9 cellular contexts compared by ENCODE assay signal in genomic region chr1:115088871-115089442, GRCh38. TPM values are rescaled to one million over a fixed set of nuclear protein-coding genes. Genes with fewer than 3 reads are reported as not detected.
DNase-seq lines count a peak whose midpoint lies in the region; ATAC-seq and TF ChIP-seq lines count a peak whose summit lies in the region.
"Had no signal": no experiment of that assay in that cellular context is flagged by ENCODE, and none has a peak within 500 bp of the region (broad histone marks: within the 10 kb centered on the region; RNA-seq: fewer than 3 reads in every experiment).

No MANE protein-coding gene starts in this region.

- TF ChIP-seq CTCF in SK-N-SH (IDR thresholded peaks at IDR 0.05) (no peak), glutamatergic neuron (IDR thresholded peaks at IDR 0.05; ENCODE audit: partially characterized antibody, unreplicated experiment) (no peak), progenitor cell of endocrine pancreas (IDR thresholded peaks at IDR 0.05; ENCODE audit: unreplicated experiment) (no peak), GM20000 (IDR thresholded peaks at IDR 0.05; ENCODE audit: extremely low read depth, missing control alignments) (no peak)

- H3K27me3 Mint-ChIP-seq in glutamatergic neuron (ENCODE audit: unreplicated experiment) (peaks cover 7% of the 10 kb centered on the region), progenitor cell of endocrine pancreas (no peaks in the 10 kb centered on the region)

- H3K9me2 ChIP-seq in SK-N-SH: no peaks in the 10 kb centered on the region

- no peak overlapping the region for H3K9ac ChIP-seq in SK-N-SH

- no peaks in the 10 kb centered on the region for H4K20me1 ChIP-seq in SK-N-SH (ENCODE audit: insufficient read depth)

- intact Hi-C loops in head of caudate nucleus (cut with DNase I): no loop called here

- peak overlapping the region; percentile 41 to 63; a peak in 3 of 4 replicates for H3K4me3 ChIP-seq in SK-N-SH (ENCODE audit: low read depth in 2 of 2, low read length in 1 of 2)

- peak; percentile 41 for DNase-seq in DMS79 (lab: John Stamatoyannopoulos, UW)
- peak; percentile 54 for DNase-seq in SK-N-SH
- no peak for DNase-seq in glutamatergic neuron
- DNase-seq in progenitor cell of endocrine pancreas (ENCODE audit: low spot score, unreplicated experiment): no peak
- DNase-seq in GM20000 (ENCODE audit: low spot score): no peak
- DNase-seq in head of caudate nucleus: no peak
- DNase-seq in SIG-M5 treated with dmso at 0.1 percent for 504 hours (lab: John Stamatoyannopoulos, UW; ENCODE audit: unreplicated experiment): no peak

- H3K4me1 ChIP-seq in SK-N-SH (ENCODE audit: control insufficient read depth in 1 of 2, insufficient read depth in 2 of 2, low read depth in 1 of 2, low read length in 1 of 2): peaks cover 7 to 24% of the 10 kb centered on the region in 2 experiments; a peak in 3 of 4 replicates

- peak overlapping the region; percentile 91; the same call in 1 of the 2 replicates for H3K4me2 ChIP-seq in SK-N-SH

- H3K9me3 Mint-ChIP-seq in glutamatergic neuron (ENCODE audit: unreplicated experiment): peaks cover 5% of the 10 kb centered on the region
- no peaks in the 10 kb centered on the region for H3K9me3 Mint-ChIP-seq in progenitor cell of endocrine pancreas (ENCODE audit: low read depth)

- H2AFZ ChIP-seq in SK-N-SH (ENCODE audit: low read depth): no peak overlapping the region

- POLR2A ChIA-PET in SK-N-SH (lab: Yijun Ruan, JAX): no interaction called here

- CTCF ChIA-PET in SK-N-SH (lab: Yijun Ruan, JAX): interaction anchor here (0.6 to 7.0 kb wide), 8 partner anchors 8 to 1497 kb away, joined by 3 to 46 read pairs (median 6); partner anchors contain the start of gene TSHB

- ATAC-seq in GM18511 (IDR thresholded peaks at IDR 0.05; ENCODE audit: unreplicated experiment): no peak

- WGBS in SK-N-SH (ENCODE audit: low lambda C conversion rate): 7% methylated on average over 22 of the region's 28 CpGs

- peak overlapping the region; percentile 80 for H3K27ac Mint-ChIP-seq in glutamatergic neuron (ENCODE audit: unreplicated experiment)
- H3K27ac Mint-ChIP-seq in progenitor cell of endocrine pancreas: peak overlapping the region; percentile 52

- H3K36me3 ChIP-seq in SK-N-SH (replicated peaks in 1 of 2; ENCODE audit: control insufficient read depth in 1 of 2, insufficient read depth in 2 of 2, low read length in 1 of 2): no peaks in the 10 kb centered on the region

- no peak for TF ChIP-seq RAD21 in SK-N-SH (IDR thresholded peaks at IDR 0.05; ENCODE audit: low read length)

- peak overlapping the region; percentile 88 for H3K4me3 Mint-ChIP-seq in glutamatergic neuron (ENCODE audit: unreplicated experiment)
- peak overlapping the region; percentile 76 for H3K4me3 Mint-ChIP-seq in progenitor cell of endocrine pancreas (ENCODE audit: low read depth)

- no peak for TF ChIP-seq EP300 in SK-N-SH (IDR thresholded peaks at IDR 0.05; ENCODE audit: borderline replicate concordance in 1 of 2, low read depth in 1 of 2, low read length in 1 of 2)

- H3K79me2 ChIP-seq in SK-N-SH (ENCODE audit: insufficient read depth): no peaks in the 10 kb centered on the region

- H3K36me3 Mint-ChIP-seq in glutamatergic neuron (ENCODE audit: unreplicated experiment) (no peaks in the 10 kb centered on the region), progenitor cell of endocrine pancreas (ENCODE audit: insufficient read depth) (no peaks in the 10 kb centered on the region)

- no peaks in the 10 kb centered on the region for H3K9me3 ChIP-seq in SK-N-SH

- H3K4me1 Mint-ChIP-seq in glutamatergic neuron (ENCODE audit: low read depth, unreplicated experiment) (peaks cover 3% of the 10 kb centered on the region), progenitor cell of endocrine pancreas (ENCODE audit: low read depth) (peaks cover 25% of the 10 kb centered on the region)

- H3K27ac ChIP-seq in SK-N-SH (ENCODE audit: low read depth in 2 of 2, low read length in 1 of 2): no peak overlapping the region

- H3K27me3 ChIP-seq in SK-N-SH (ENCODE audit: insufficient read depth): no peaks in the 10 kb centered on the region

- H3F3A ChIP-seq in SK-N-SH (replicated peaks; ENCODE audit: insufficient read depth): no peaks in the 10 kb centered on the region

TF ChIP-seq in SK-N-SH, 30 proteins besides CTCF, POLR2A, EP300 and RAD21:
- TF ChIP-seq, protein P1, sequence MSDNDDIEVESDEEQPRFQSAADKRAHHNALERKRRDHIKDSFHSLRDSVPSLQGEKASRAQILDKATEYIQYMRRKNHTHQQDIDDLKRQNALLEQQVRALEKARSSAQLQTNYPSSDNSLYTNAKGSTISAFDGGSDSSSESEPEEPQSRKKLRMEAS (IDR thresholded peaks at IDR 0.05; ENCODE audit: low read depth): no peak
- TF ChIP-seq TAF1 (IDR thresholded peaks at IDR 0.05; ENCODE audit: borderline replicate concordance, low read depth, low read length) (no peak), MXI1 (IDR thresholded peaks at IDR 0.05; ENCODE audit: low read depth, low read length) (no peak)

RNA-seq across cellular contexts. Expression of gene TSPAN2, which starts 0.3 kb away (rescaled TPM):
- 0.21 and 0.23 TPM in 2 replicates for polyA plus RNA-seq in SK-N-SH (2012; rRNA removed)
- polyA plus RNA-seq in SK-N-SH (2012; cell fraction: cytosol; rRNA removed): 0.28 and 0.50 TPM in 2 replicates
- polyA plus RNA-seq in SK-N-SH (2012; cell fraction: nucleus; rRNA removed): 0.13 and 0.20 TPM in 2 replicates
- total RNA-seq in glutamatergic neuron (ENCODE audit: unreplicated experiment) (11.2 TPM), progenitor cell of endocrine pancreas (22.5 and 27.2 TPM in 2 replicates)

RNA-seq across cellular contexts. Expression of gene TSHB, which starts 59.3 kb away (rescaled TPM):
- polyA plus RNA-seq in SK-N-SH (2012; rRNA removed): not detected in 2 replicates
- not detected in 2 replicates for polyA plus RNA-seq in SK-N-SH (2012; cell fraction: cytosol; rRNA removed)
- not detected in 2 replicates for polyA plus RNA-seq in SK-N-SH (2012; cell fraction: nucleus; rRNA removed)
- total RNA-seq in glutamatergic neuron (ENCODE audit: unreplicated experiment) (not detected), progenitor cell of endocrine pancreas (not detected in 2 replicates)
- total RNA-seq: renal cortical epithelial cell had no signal

Comparison
In these comparisons a context has a peak if more than half of its experiments do, and no peak if none do; other contexts are left out.
1. DNase-seq: peak in DMS79 (single experiment) and SK-N-SH (single experiment); none in glutamatergic neuron (single experiment), progenitor cell of endocrine pancreas (single experiment), GM20000 (single experiment), head of caudate nucleus (0 of 42) and SIG-M5 treated with dmso at 0.1 percent for 504 hours (single experiment).